In genomic region chr9:135959814-135960213, GRCh38 we compare ENCODE assay signal across 9 cellular contexts. TPM values are rescaled to one million over a fixed set of nuclear protein-coding genes. Genes with fewer than 3 reads are reported as not detected.
DNase-seq lines count a peak whose midpoint lies in the region; ATAC-seq, FAIRE-seq and TF ChIP-seq lines count a peak whose summit lies in the region.
"Had no signal": no experiment of that assay in that cellular context is flagged by ENCODE, and none has a peak within 500 bp of the region (broad histone marks: within the 10 kb centered on the region; RNA-seq: fewer than 3 reads in every experiment).

No MANE protein-coding gene starts in this region.

- peak; percentile 38 for DNase-seq in Right ventricle myocardium superior
- no peak for DNase-seq in left cardiac atrium
- no peak for DNase-seq in breast epithelium (ENCODE audit: low spot score in 2 of 2)
- DNase-seq in mesothelial cell of epicardium (ENCODE audit: low spot score in 2 of 2, unreplicated experiment in 2 of 2), result no peak
- no peak for DNase-seq in NK-92 (lab: John Stamatoyannopoulos, UW; ENCODE audit: unreplicated experiment)
- DNase-seq in stimulated activated CD4-positive, alpha-beta T cell treated with anti-CD3 and anti-CD28 coated beads, Interleukin-4, amount 100 ng/mL, for 24 hours, result no peak
- no peak for DNase-seq in pancreas
- DNase-seq in AG20443 (ENCODE audit: low spot score), result no peak

- no peak for FAIRE-seq in pancreas (lab: Jason Lieb, UNC)
- FAIRE-seq: HTR-8/SVneo had no signal

- 38 to 50% methylated on average over 9 of the region's 9 CpGs for WGBS in pancreas, 2 donors

- H3K36me3 Mint-ChIP-seq in mesothelial cell of epicardium, result peaks cover 2% of the 10 kb centered on the region

- H3K9me3 ChIP-seq in breast epithelium, result no peaks in the 10 kb centered on the region
- H3K9me3 ChIP-seq in pancreas, result no peaks in the 10 kb centered on the region

- ATAC-seq in Right ventricle myocardium superior (ENCODE audit: poor library complexity), result peak; percentile 25
- no peak for ATAC-seq in left cardiac atrium
- no peak for ATAC-seq in pancreas

- H3K4me3 ChIP-seq in breast epithelium (peak overlapping the region; percentile 82 to 94 (median 83)), pancreas (peak overlapping the region in 2 of 4 donors; percentile 84 to 92)

- no peak for TF ChIP-seq CTCF in breast epithelium (IDR thresholded peaks at IDR 0.05)
- TF ChIP-seq CTCF in mesothelial cell of epicardium (IDR thresholded peaks at IDR 0.05; ENCODE audit: unreplicated experiment), result no peak
- no peak for TF ChIP-seq CTCF in pancreas (IDR thresholded peaks at IDR 0.05)

- peaks cover 26% of the 10 kb centered on the region for H3K4me1 Mint-ChIP-seq in mesothelial cell of epicardium

- no peaks in the 10 kb centered on the region for H3K4me1 ChIP-seq in breast epithelium
- H3K4me1 ChIP-seq in pancreas, result peaks cover 0 to 9% (median 0%) of the 10 kb centered on the region in 3 donors

- H3K27me3 Mint-ChIP-seq in mesothelial cell of epicardium (ENCODE audit: low read depth), result no peaks in the 10 kb centered on the region

- H3K27ac ChIP-seq in breast epithelium (no peak overlapping the region), pancreas (no peak overlapping the region)

- peak overlapping the region; percentile 90 for H3K4me3 Mint-ChIP-seq in mesothelial cell of epicardium

- intact Hi-C loops in Right ventricle myocardium superior (cut with DNase I), result loop anchor here (5.0 to 10.0 kb wide), 2 partner anchors 48 to 325 kb away; no protein-coding TSS in a partner anchor
- intact Hi-C loops in left cardiac atrium (cut with DNase I), result loop anchor here (5.0 to 10.0 kb wide), 2 partner anchors 48 to 55 kb away; partner anchors contain the start of gene CAMSAP1 (in 1 of the 2)
- intact Hi-C loops in breast epithelium (cut with DNase I; ENCODE audit: low total_unique reads), result no loop called here
- intact Hi-C loops in pancreas (cut with DNase I), result no loop called here

- peak overlapping the region; percentile 72 for H3K27ac Mint-ChIP-seq in mesothelial cell of epicardium

- H3K36me3 ChIP-seq in breast epithelium (no peaks in the 10 kb centered on the region), pancreas (no peaks in the 10 kb centered on the region)

- H3K27me3 ChIP-seq in breast epithelium (no peaks in the 10 kb centered on the region), pancreas (no peaks in the 10 kb centered on the region)

- H3K9me3 Mint-ChIP-seq in mesothelial cell of epicardium, result no peaks in the 10 kb centered on the region

- no peak for TF ChIP-seq POLR2A in breast epithelium (IDR thresholded peaks at IDR 0.05)

RNA-seq across cellular contexts. Expression of gene UBAC1, which starts 1.4 kb away (rescaled TPM):
- 107 TPM for total RNA-seq in Right ventricle myocardium superior
- total RNA-seq in left cardiac atrium, result 10 to 100 TPM; 64.9 to 65.7 TPM
- total RNA-seq in breast epithelium, result 10 to 100 TPM; 39.2 to 53.0 (median 45.6) TPM
- total RNA-seq in mesothelial cell of epicardium, result 31.7 to 33.8 TPM (median 32.0 TPM) in 3 replicates
- 10 to 100 TPM in 5 of 6 donors, 1 to 10 TPM in 1; 9.8 to 16.5 (median 13.1) TPM for total RNA-seq in pancreas
- polyA plus RNA-seq in pancreas, result 10 to 100 TPM; 24.9 to 33.7 TPM

RNA-seq across cellular contexts. Expression of gene CAMSAP1, which starts 52.5 kb away (rescaled TPM):
- 18.3 TPM for total RNA-seq in Right ventricle myocardium superior
- 10 to 100 TPM; 17.2 to 17.6 TPM for total RNA-seq in left cardiac atrium
- total RNA-seq in breast epithelium, result 10 to 100 TPM; 25.0 to 29.8 (median 29.0) TPM
- total RNA-seq in mesothelial cell of epicardium, result 62.4 to 64.4 TPM (median 63.3 TPM) in 3 replicates
- 10 to 100 TPM; 11.6 to 20.1 (median 13.4) TPM for total RNA-seq in pancreas
- polyA plus RNA-seq in pancreas, result 1 to 10 TPM; 3.8 to 4.0 TPM

Comparison
In these comparisons a context has a peak if more than half of its experiments do, and no peak if none do; other contexts are left out.
1. intact Hi-C loops: an anchor here in Right ventricle myocardium superior (5.0 to 10.0 kb wide) and left cardiac atrium (5.0 to 10.0 kb wide); none called in breast epithelium and pancreas.